1 cellular context compared by ENCODE assay signal in genomic region chr20:38472513-38473352, GRCh38.
TF ChIP-seq lines count a peak whose summit lies in the region.

Gene RALGAPB (plus strand): TSS chr20:38472843. CDS start chr20:38488433, 15,590 bp downstream.

TF ChIP-seq in HepG2, 621 proteins besides CTCF, POLR2A, EP300 and RAD21 (continued from another document and continues in another):
- TF ChIP-seq CSRNP2 (CRISPR knock-in tag; conservative IDR thresholded peaks at IDR 0.05; ENCODE audit: low read depth) (no peak), MYNN (CRISPR knock-in tag; IDR thresholded peaks at IDR 0.05; ENCODE audit: low read depth) (peak; percentile 83; the same call in 1 of the 2 replicates), ZNF562 (CRISPR knock-in tag; IDR thresholded peaks at IDR 0.05; ENCODE audit: borderline replicate concordance) (no peak), GRHL1 (CRISPR knock-in tag; conservative IDR thresholded peaks at IDR 0.05) (no peak), ZFP82 (CRISPR knock-in tag; IDR thresholded peaks at IDR 0.05; ENCODE audit: borderline replicate concordance) (no peak), ZNF441 (CRISPR knock-in tag; IDR thresholded peaks at IDR 0.05; ENCODE audit: borderline replicate concordance) (no peak; the same call in none of the 2 replicates), POLR2AphosphoS2 (IDR thresholded peaks at IDR 0.05; ENCODE audit: low read depth, low read length) (no peak), ZNF574 (CRISPR knock-in tag; IDR thresholded peaks at IDR 0.05) (peak; percentile 99), ZNF160 (CRISPR knock-in tag; IDR thresholded peaks at IDR 0.05) (no peak), ZNF841 (CRISPR knock-in tag; IDR thresholded peaks at IDR 0.05; ENCODE audit: borderline replicate concordance) (no peak), MLXIP (CRISPR knock-in tag; IDR thresholded peaks at IDR 0.05; ENCODE audit: borderline replicate concordance) (0 out of 2 replicates have a peak, but pooled peaks have one; percentile 34), ZNF333 (CRISPR knock-in tag; IDR thresholded peaks at IDR 0.05; ENCODE audit: borderline replicate concordance) (no peak), RBM39 (IDR thresholded peaks at IDR 0.05; ENCODE audit: low read depth, low read length, poor library complexity, severe bottlenecking) (no peak), ZNF329 (CRISPR knock-in tag; IDR thresholded peaks at IDR 0.05; ENCODE audit: low read depth) (peak; percentile 67), ZNF446 (CRISPR knock-in tag; IDR thresholded peaks at IDR 0.05) (no peak), ZNF737 (CRISPR knock-in tag; IDR thresholded peaks at IDR 0.05; ENCODE audit: borderline replicate concordance) (no peak), HDAC6 (IDR thresholded peaks at IDR 0.05; ENCODE audit: low read depth, low read length) (no peak), ZSCAN22 (CRISPR knock-in tag; IDR thresholded peaks at IDR 0.05) (no peak), REXO4 (CRISPR knock-in tag; IDR thresholded peaks at IDR 0.05; ENCODE audit: borderline replicate concordance) (no peak), TAF15 (IDR thresholded peaks at IDR 0.05; ENCODE audit: low read depth, low read length, poor library complexity, severe bottlenecking) (peak; percentile 67), ERF (CRISPR knock-in tag; IDR thresholded peaks at IDR 0.05) (peak; percentile 87), HMG20B (CRISPR knock-in tag; conservative IDR thresholded peaks at IDR 0.05) (peak; percentile 74; the same call in 1 of the 2 replicates), ZNF710 (CRISPR knock-in tag; IDR thresholded peaks at IDR 0.05; ENCODE audit: borderline replicate concordance) (peak; percentile 88; the same call in 1 of the 2 replicates), ZSCAN20 (CRISPR knock-in tag; IDR thresholded peaks at IDR 0.05; ENCODE audit: borderline replicate concordance) (peak; percentile 91), ZNF768 (CRISPR knock-in tag; IDR thresholded peaks at IDR 0.05) (peak; percentile 73; the same call in 1 of the 2 replicates), NFE2 (CRISPR knock-in tag; IDR thresholded peaks at IDR 0.05) (no peak), ZNF589 (CRISPR knock-in tag; conservative IDR thresholded peaks at IDR 0.05) (no peak), ZNF678 (CRISPR knock-in tag; IDR thresholded peaks at IDR 0.05) (no peak), EEA1 (CRISPR knock-in tag; IDR thresholded peaks at IDR 0.05; ENCODE audit: borderline replicate concordance) (peak; percentile 88; the same call in 1 of the 2 replicates), HIC2 (CRISPR knock-in tag; IDR thresholded peaks at IDR 0.05; ENCODE audit: low read depth) (no peak)
- TF ChIP-seq, protein P1, sequence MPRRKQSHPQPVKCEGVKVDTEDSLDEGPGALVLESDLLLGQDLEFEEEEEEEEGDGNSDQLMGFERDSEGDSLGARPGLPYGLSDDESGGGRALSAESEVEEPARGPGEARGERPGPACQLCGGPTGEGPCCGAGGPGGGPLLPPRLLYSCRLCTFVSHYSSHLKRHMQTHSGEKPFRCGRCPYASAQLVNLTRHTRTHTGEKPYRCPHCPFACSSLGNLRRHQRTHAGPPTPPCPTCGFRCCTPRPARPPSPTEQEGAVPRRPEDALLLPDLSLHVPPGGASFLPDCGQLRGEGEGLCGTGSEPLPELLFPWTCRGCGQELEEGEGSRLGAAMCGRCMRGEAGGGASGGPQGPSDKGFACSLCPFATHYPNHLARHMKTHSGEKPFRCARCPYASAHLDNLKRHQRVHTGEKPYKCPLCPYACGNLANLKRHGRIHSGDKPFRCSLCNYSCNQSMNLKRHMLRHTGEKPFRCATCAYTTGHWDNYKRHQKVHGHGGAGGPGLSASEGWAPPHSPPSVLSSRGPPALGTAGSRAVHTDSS (CRISPR knock-in tag; conservative IDR thresholded peaks at IDR 0.05) = no peak
- TF ChIP-seq, protein P2, sequence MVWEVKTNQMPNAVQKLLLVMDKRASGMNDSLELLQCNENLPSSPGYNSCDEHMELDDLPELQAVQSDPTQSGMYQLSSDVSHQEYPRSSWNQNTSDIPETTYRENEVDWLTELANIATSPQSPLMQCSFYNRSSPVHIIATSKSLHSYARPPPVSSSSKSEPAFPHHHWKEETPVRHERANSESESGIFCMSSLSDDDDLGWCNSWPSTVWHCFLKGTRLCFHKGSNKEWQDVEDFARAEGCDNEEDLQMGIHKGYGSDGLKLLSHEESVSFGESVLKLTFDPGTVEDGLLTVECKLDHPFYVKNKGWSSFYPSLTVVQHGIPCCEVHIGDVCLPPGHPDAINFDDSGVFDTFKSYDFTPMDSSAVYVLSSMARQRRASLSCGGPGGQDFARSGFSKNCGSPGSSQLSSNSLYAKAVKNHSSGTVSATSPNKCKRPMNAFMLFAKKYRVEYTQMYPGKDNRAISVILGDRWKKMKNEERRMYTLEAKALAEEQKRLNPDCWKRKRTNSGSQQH (CRISPR knock-in tag; IDR thresholded peaks at IDR 0.05; ENCODE audit: low read depth) = peak; percentile 86
- TF ChIP-seq, protein P3, sequence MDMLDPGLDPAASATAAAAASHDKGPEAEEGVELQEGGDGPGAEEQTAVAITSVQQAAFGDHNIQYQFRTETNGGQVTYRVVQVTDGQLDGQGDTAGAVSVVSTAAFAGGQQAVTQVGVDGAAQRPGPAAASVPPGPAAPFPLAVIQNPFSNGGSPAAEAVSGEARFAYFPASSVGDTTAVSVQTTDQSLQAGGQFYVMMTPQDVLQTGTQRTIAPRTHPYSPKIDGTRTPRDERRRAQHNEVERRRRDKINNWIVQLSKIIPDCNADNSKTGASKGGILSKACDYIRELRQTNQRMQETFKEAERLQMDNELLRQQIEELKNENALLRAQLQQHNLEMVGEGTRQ (IDR thresholded peaks at IDR 0.05; ENCODE audit: low read depth, low read length) = no peak
- TF ChIP-seq, protein P3 (CRISPR knock-in tag; IDR thresholded peaks at IDR 0.05; ENCODE audit: borderline replicate concordance) = no peak; the same call in 1 of the 2 replicates
- TF ChIP-seq, protein P4, sequence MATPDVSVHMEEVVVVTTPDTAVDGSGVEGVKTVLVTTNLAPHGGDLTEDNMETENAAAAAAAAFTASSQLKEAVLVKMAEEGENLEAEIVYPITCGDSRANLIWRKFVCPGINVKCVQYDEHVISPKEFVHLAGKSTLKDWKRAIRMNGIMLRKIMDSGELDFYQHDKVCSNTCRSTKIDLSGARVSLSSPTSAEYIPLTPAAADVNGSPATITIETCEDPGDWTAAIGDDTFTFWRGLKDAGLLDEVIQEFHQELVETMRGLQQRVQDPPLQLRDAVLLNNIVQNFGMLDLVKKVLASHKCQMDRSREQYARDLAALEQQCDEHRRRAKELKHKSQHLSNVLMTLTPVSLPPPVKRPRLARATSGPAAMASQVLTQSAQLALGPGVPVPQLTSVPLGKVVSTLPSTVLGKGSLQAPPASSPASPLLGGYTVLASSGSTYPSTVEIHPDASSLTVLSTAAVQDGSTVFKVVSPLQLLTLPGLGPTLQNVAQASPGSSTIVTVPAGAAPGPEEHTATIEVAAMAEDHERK (CRISPR knock-in tag; IDR thresholded peaks at IDR 0.05; ENCODE audit: low read depth) = peak; percentile 85
